1 cellular context compared by ENCODE assay signal in the genomic region with DNA sequence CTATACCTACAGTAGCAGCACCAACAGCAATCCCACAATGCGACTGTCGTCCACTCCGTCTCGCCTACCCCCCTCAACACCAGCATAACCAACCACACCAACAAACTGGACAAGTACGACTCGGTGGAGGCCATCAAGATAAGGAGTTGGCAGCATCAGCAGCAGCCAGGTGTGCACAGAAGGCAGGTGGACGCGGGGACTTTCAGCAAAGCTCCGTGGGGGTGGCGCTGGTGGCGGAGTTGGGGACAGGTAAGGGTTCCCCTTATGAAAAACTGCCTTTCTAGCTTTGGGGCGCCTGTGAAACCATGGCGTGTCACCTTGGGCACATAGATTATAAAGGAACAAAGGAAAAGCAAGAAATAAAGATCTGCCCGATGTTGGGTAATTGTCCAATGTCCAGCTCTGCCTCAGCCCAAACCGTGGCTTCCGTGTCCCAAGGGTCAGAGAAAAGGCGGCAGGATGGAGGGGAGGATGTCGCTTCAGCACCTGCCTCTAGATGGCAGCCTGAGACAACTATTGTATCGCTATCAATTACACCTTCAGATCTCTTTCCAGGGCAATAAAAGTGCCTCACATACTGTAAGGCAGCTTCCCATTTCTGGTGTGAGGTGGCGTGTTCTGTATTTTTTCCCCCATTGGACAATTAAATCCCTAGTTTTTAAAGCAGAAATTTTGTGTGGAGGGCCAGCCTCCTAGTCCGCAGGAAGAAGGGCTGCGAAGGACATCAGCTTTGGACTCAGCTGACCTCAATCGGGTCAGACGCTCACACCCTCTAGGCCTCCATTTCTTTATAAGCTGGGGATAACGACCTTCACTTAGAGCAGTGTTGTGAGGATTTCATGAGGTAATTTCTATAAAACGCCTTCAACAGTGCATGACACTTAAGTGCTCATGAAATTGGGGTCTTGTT.
TF ChIP-seq lines count a peak whose summit lies in the region.

No MANE protein-coding gene starts in this region.

TF ChIP-seq in WTC11, 78 proteins besides CTCF, POLR2A, EP300 and RAD21 (continued from another document):
- TF ChIP-seq, protein P1, sequence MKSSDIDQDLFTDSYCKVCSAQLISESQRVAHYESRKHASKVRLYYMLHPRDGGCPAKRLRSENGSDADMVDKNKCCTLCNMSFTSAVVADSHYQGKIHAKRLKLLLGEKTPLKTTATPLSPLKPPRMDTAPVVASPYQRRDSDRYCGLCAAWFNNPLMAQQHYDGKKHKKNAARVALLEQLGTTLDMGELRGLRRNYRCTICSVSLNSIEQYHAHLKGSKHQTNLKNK (CRISPR knock-in tag; IDR thresholded peaks at IDR 0.05), result no peak
- no peak for TF ChIP-seq IRF2 (CRISPR knock-in tag; IDR thresholded peaks at IDR 0.05; ENCODE audit: borderline replicate concordance, low read depth)
- TF ChIP-seq, protein P2, sequence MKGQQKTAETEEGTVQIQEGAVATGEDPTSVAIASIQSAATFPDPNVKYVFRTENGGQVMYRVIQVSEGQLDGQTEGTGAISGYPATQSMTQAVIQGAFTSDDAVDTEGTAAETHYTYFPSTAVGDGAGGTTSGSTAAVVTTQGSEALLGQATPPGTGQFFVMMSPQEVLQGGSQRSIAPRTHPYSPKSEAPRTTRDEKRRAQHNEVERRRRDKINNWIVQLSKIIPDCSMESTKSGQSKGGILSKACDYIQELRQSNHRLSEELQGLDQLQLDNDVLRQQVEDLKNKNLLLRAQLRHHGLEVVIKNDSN (CRISPR knock-in tag; IDR thresholded peaks at IDR 0.05), result no peak
- no peak for TF ChIP-seq NR3C1 (CRISPR knock-in tag; conservative IDR thresholded peaks at IDR 0.05; ENCODE audit: low read depth)
- TF ChIP-seq, protein P3, sequence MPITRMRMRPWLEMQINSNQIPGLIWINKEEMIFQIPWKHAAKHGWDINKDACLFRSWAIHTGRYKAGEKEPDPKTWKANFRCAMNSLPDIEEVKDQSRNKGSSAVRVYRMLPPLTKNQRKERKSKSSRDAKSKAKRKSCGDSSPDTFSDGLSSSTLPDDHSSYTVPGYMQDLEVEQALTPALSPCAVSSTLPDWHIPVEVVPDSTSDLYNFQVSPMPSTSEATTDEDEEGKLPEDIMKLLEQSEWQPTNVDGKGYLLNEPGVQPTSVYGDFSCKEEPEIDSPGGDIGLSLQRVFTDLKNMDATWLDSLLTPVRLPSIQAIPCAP (CRISPR knock-in tag; IDR thresholded peaks at IDR 0.05), result no peak
- TF ChIP-seq SOX15 (CRISPR knock-in tag; IDR thresholded peaks at IDR 0.05), result no peak
- TF ChIP-seq TEAD1 (CRISPR knock-in tag; IDR thresholded peaks at IDR 0.05), result no peak
- TF ChIP-seq TEAD4 (CRISPR knock-in tag; IDR thresholded peaks at IDR 0.05), result no peak
